Comparison of ENCODE assay signal across 8 cellular contexts in the genomic region with DNA sequence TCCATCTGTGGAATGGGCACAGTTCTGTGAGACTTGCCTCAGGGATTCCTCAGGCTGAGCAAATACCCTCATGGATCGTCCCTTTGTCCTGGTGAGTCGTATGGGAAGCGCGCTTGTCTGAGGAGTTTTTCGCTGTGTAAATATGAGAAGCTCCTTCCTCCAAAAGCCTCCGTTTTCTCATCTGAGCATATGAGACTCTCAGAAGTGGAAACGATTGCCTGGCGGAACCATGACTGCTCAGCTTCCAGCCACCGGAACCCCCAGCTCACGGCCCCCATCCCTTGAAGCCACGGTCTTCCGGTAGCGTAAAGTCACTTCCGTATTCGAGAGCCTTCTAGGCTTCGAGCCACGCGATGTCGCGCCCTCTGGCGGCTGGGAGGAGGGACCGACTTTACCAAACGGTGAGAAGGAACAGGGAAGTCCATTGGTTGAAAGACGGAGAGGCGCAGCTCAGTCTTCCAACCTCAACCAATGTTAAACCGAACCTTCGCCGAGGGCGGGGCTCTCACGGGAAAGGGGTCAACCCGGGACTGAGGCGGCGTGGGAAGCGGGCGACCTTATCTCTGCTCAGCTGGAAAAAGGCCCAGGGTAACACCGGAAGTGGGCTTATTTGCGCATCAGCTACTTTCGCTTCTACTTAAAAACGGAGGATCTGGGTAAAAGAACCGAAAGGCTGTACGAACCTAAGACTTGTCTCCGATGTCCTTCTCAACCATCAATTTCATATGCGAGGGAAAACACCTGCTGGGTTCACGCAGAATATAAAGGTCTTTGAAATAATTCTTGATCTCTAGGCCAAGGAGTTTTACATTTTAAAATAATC. TPM values are rescaled to one million over a fixed set of nuclear protein-coding genes. Genes with fewer than 3 reads are reported as not detected.
DNase-seq lines count a peak whose midpoint lies in the region; ATAC-seq and TF ChIP-seq lines count a peak whose summit lies in the region.

No MANE protein-coding gene starts in this region.

- TF ChIP-seq CTCF in AG04450 (IDR thresholded peaks at IDR 0.05; ENCODE audit: low read depth, low read length) = peak; percentile 92
- TF ChIP-seq CTCF in VCaP (conservative IDR thresholded peaks at IDR 0.05) = peak; percentile 96
- TF ChIP-seq CTCF in mammary epithelial cell (conservative IDR thresholded peaks at IDR 0.05 in 1 of 2, IDR thresholded peaks at IDR 0.05 in 1 of 2; ENCODE audit: extremely low read depth in 1 of 2, insufficient read depth in 1 of 2, low read depth in 1 of 2, low read length in 2 of 2) = peak; percentile 95 to 99

- intact Hi-C loops in mammary epithelial cell (cut with micrococcal nuclease) = loop anchor here (1.0 kb wide), 3 partner anchors 28 to 54 kb away; no protein-coding TSS in a partner anchor

- no peaks in the 10 kb centered on the region for H3K27me3 ChIP-seq in AG04450 (ENCODE audit: control insufficient read depth, insufficient read depth, low read length)
- no peaks in the 10 kb centered on the region for H3K27me3 ChIP-seq in mammary epithelial cell (ENCODE audit: insufficient read depth, low read length)
- peaks cover 24% of the 10 kb centered on the region for H3K27me3 ChIP-seq in iPS-20b (ENCODE audit: insufficient read depth, low read length)

- H3K4me1 ChIP-seq in mammary epithelial cell (ENCODE audit: insufficient read depth, low read length) = peaks cover 20% of the 10 kb centered on the region
- peaks cover 4% of the 10 kb centered on the region; the same call in 1 of the 2 replicates for H3K4me1 ChIP-seq in iPS-20b (ENCODE audit: insufficient read depth, low read length)

- CTCF ChIA-PET in AG04450 (lab: Charles Lee) = interaction anchor here (0.7 to 2.9 kb wide), 45 partner anchors 11 to 486 kb away, joined by 3 to 43 read pairs (median 5); partner anchors contain the start of genes AZIN2 and TRIM62
- CTCF ChIA-PET in mammary epithelial cell (lab: Charles Lee; ENCODE audit: low non-redundant PET) = interaction anchor here (0.6 to 1.2 kb wide), 5 partner anchors 28 to 344 kb away, joined by 3 to 16 read pairs (median 7); no protein-coding TSS in a partner anchor

- in situ Hi-C loops in mammary epithelial cell (cut with MboI; ENCODE audit: low sequenced_read_pairs in 2 of 2) = loop anchor here in 1 of 2 donors (10.0 kb wide), 1 partner anchor 308 kb away; the partner anchor contains the start of gene PHC2

- peaks cover 14% of the 10 kb centered on the region for H3K79me2 ChIP-seq in mammary epithelial cell (ENCODE audit: insufficient read depth, low read length)

- H3K9ac ChIP-seq in mammary epithelial cell (ENCODE audit: insufficient read depth, low read length) = peak overlapping the region; percentile 89
- peak overlapping the region; percentile 92; the same call in 1 of the 2 replicates for H3K9ac ChIP-seq in iPS-20b (ENCODE audit: low read depth, low read length)

- DNase-seq in AG04450 (ENCODE audit: low read depth, low spot score) (peak; percentile 99), NCI-H2171 treated with DMSO at 0.1 percent for 48 hours (lab: John Stamatoyannopoulos, UW) (peak; percentile 99), mammary epithelial cell (peak; percentile 99)

- H3K27ac ChIP-seq in AG04450 (ENCODE audit: low read depth, low read length) = peak overlapping the region; percentile 83
- peak overlapping the region; percentile 81 for H3K27ac ChIP-seq in VCaP
- H3K27ac ChIP-seq in mammary epithelial cell (ENCODE audit: insufficient read depth, low read depth, low read length) = peak overlapping the region; percentile 79
- no peak overlapping the region for H3K27ac ChIP-seq in iPS-20b (ENCODE audit: low read length)
- peak overlapping the region; percentile 34 to 96 (median 86) for H3K27ac ChIP-seq in skin epidermis

- ATAC-seq in GM18868 (IDR thresholded peaks at IDR 0.05; ENCODE audit: unreplicated experiment) (peak; percentile 88), HG03108 (IDR thresholded peaks at IDR 0.05; ENCODE audit: unreplicated experiment) (peak; percentile 96)

- POLR2A ChIA-PET in AG04450 (lab: Yijun Ruan, JAX) = interaction anchor here (0.7 to 1.5 kb wide), 11 partner anchors 9 to 223 kb away, joined by 3 to 12 read pairs (median 4); partner anchors contain the start of genes AZIN2 and TRIM62

- peak overlapping the region; percentile 98 for H2AFZ ChIP-seq in mammary epithelial cell (ENCODE audit: low read depth, low read length)

- dilution Hi-C loops in mammary epithelial cell (cut with HindIII; ENCODE audit: low sequenced_read_pairs) = no loop called here

- WGBS in mammary epithelial cell (ENCODE audit: low coverage, missing lambda C conversion rate) = under 1% methylated on average over 29 of the region's 44 CpGs

- H3K9me3 ChIP-seq in AG04450 (ENCODE audit: control insufficient read depth, insufficient read depth, low read length) (no peaks in the 10 kb centered on the region), mammary epithelial cell (replicated peaks; ENCODE audit: insufficient read depth, low read length) (no peaks in the 10 kb centered on the region), iPS-20b (ENCODE audit: insufficient read depth, low read depth, low read length) (no peaks in the 10 kb centered on the region)

- BruUV-seq in mammary epithelial cell (replicated peaks; lab: Mats Ljungman, UMichigan) = no TSS peak

- H3K4me3 ChIP-seq in AG04450 (ENCODE audit: low read depth, low read length) = peak overlapping the region; percentile 70
- peak overlapping the region; percentile 90 to 100 (median 96) for H3K4me3 ChIP-seq in mammary epithelial cell (replicated peaks in 1 of 3; ENCODE audit: insufficient read depth in 1 of 3, low read depth in 2 of 3, low read length in 3 of 3)
- peak overlapping the region; percentile 93 for H3K4me3 ChIP-seq in iPS-20b (ENCODE audit: low read length)
- H3K4me3 ChIP-seq in skin epidermis = peak overlapping the region; percentile 48 to 67 (median 50)

- H3K4me2 ChIP-seq in mammary epithelial cell (ENCODE audit: insufficient read depth, low read depth, low read length) = peak overlapping the region; percentile 74

- H3K36me3 ChIP-seq in mammary epithelial cell (ENCODE audit: insufficient read depth, low read length) (no peaks in the 10 kb centered on the region), iPS-20b (ENCODE audit: insufficient read depth, low read depth, low read length) (no peaks in the 10 kb centered on the region)

- H4K20me1 ChIP-seq in mammary epithelial cell (ENCODE audit: insufficient read depth, low read length) = no peaks in the 10 kb centered on the region

RNA-seq across cellular contexts. Expression of gene AZIN2, which starts 46.3 kb away (rescaled TPM):
- polyA plus RNA-seq in AG04450 (2011; rRNA removed) (7.0 and 7.8 TPM in 2 replicates), mammary epithelial cell (3.4 TPM)
- 13.7 and 14.7 TPM in 2 replicates for polyA minus RNA-seq in AG04450 (2011; rRNA and poly(A)+ RNA removed)
- 10 to 100 TPM in 1 of 2 donors, 1 to 10 TPM in 1; 8.3 to 12.5 TPM for total RNA-seq in mammary epithelial cell
- polyA minus RNA-seq in mammary epithelial cell = 16.3 TPM

RNA-seq across cellular contexts. Expression of gene TRIM62, which starts 54.6 kb away (rescaled TPM):
- polyA plus RNA-seq in AG04450 (2011; rRNA removed) = 4.5 and 7.2 TPM in 2 replicates
- polyA minus RNA-seq in AG04450 (2011; rRNA and poly(A)+ RNA removed) = 5.6 and 7.5 TPM in 2 replicates
- total RNA-seq in mammary epithelial cell = 1 to 10 TPM; 4.2 to 5.6 TPM
- 2.9 TPM for polyA plus RNA-seq in mammary epithelial cell
- 4.0 TPM for polyA minus RNA-seq in mammary epithelial cell
